ENCODE assay signal across 2 cellular contexts in genomic region chr7:131164900-131165254, GRCh38.
TF ChIP-seq lines count a peak whose summit lies in the region.

No MANE protein-coding gene starts in this region.

TF ChIP-seq in HCT116, 20 proteins besides CTCF, POLR2A, EP300 and RAD21 (continued from another document):
- TF ChIP-seq REST (IDR thresholded peaks at IDR 0.05; ENCODE audit: low read depth) = no peak
TF ChIP-seq in HCT116: peak in this region for 2.

TF ChIP-seq in SK-N-SH treated with all-trans-retinoic acid at 6 μM for 48 hours, 23 proteins besides CTCF, POLR2A, EP300 and RAD21 (continued from another document):
- TF ChIP-seq POU6F1 (CRISPR knock-in tag; IDR thresholded peaks at IDR 0.05; ENCODE audit: borderline replicate concordance, low read depth) = no peak
- TF ChIP-seq TSHZ2 (CRISPR knock-in tag; IDR thresholded peaks at IDR 0.05) = no peak
- no peak for TF ChIP-seq SNAI2 (CRISPR knock-in tag; IDR thresholded peaks at IDR 0.05)
- no peak for TF ChIP-seq ZNF8 (CRISPR knock-in tag; IDR thresholded peaks at IDR 0.05)
- TF ChIP-seq ARNTL (CRISPR knock-in tag; IDR thresholded peaks at IDR 0.05; ENCODE audit: borderline replicate concordance, low read depth) = no peak
- no peak for TF ChIP-seq CREB5 (CRISPR knock-in tag; IDR thresholded peaks at IDR 0.05; ENCODE audit: low read depth)
- TF ChIP-seq TCF4 (CRISPR knock-in tag; IDR thresholded peaks at IDR 0.05; ENCODE audit: borderline replicate concordance) = no peak
- TF ChIP-seq CSRNP3 (CRISPR knock-in tag; IDR thresholded peaks at IDR 0.05) = no peak
- no peak for TF ChIP-seq TOX (CRISPR knock-in tag; IDR thresholded peaks at IDR 0.05; ENCODE audit: borderline replicate concordance)
- TF ChIP-seq RARB (CRISPR knock-in tag; IDR thresholded peaks at IDR 0.05) = no peak
- no peak for TF ChIP-seq CSDC2 (CRISPR knock-in tag; IDR thresholded peaks at IDR 0.05)
- TF ChIP-seq ZNF70 (CRISPR knock-in tag; IDR thresholded peaks at IDR 0.05) = no peak
